Comparison of ENCODE assay signal across 20 cellular contexts in the genomic region with DNA sequence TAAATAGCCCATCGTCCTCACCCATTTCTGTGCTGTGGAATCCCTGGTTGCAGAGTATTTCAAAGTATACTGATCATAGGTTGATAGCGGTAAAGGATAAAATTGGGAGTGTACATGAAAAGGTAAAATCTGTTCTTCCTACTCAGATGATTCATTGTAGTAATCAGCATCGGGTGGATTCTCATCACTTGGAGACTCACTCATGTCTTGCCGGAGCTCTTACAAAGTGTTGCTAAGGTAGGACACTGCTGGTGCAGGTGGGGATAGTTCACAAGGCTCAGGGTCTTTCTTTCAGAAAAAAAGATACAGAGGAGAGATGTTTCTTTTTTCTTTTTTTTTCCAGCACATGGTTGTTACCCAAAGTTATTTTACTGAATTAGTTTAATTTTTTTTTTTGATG.
A peak's percentile ranks its signal among the peaks of the same experiment; 100 is the strongest.
DNase-seq lines count a peak whose midpoint lies in the region; ATAC-seq and TF ChIP-seq lines count a peak whose summit lies in the region.
"Had no signal": no experiment of that assay in that cellular context is flagged by ENCODE, and none has a peak within 500 bp of the region (broad histone marks: within the 10 kb centered on the region; RNA-seq: fewer than 3 reads in every experiment).

No MANE protein-coding gene starts in this region.

- ATAC-seq in effector memory CD8-positive, alpha-beta T cell (replicated peaks) = no peak
- ATAC-seq: left lobe of liver, T-cell had no signal

- peaks cover 10% of the 10 kb centered on the region; the same call in 1 of the 2 replicates for H3F3A ChIP-seq in GM23248 (ENCODE audit: insufficient read depth)

- no peaks in the 10 kb centered on the region for H3K9me3 ChIP-seq in GM23248 (ENCODE audit: low read depth)
- H3K9me3 ChIP-seq: sigmoid colon, testis, vagina had no signal

- no peaks in the 10 kb centered on the region for H3K27me3 Mint-ChIP-seq in effector memory CD8-positive, alpha-beta T cell
- H3K27me3 Mint-ChIP-seq: activated naive CD4-positive, alpha-beta T cell treated with anti-CD3 and anti-CD28 coated beads, Interleukin-2, amount 10 ng/mL, durations not matched to agents 7 days and 5 days; natural killer cell treated with Interleukin-12 subunit alpha and Interleukin-12 subunit beta and Interleukin-15 and Interleukin-18, amount 100 ng/mL, for 72 hours; T-cell had no signal

- H3K27ac Mint-ChIP-seq in effector memory CD8-positive, alpha-beta T cell = no peak overlapping the region
- H3K27ac Mint-ChIP-seq: activated naive CD4-positive, alpha-beta T cell treated with anti-CD3 and anti-CD28 coated beads, Interleukin-2, amount 10 ng/mL, durations not matched to agents 7 days and 5 days; natural killer cell treated with Interleukin-12 subunit alpha and Interleukin-12 subunit beta and Interleukin-15 and Interleukin-18, amount 100 ng/mL, for 72 hours; T-cell had no signal

- peaks cover 40% of the 10 kb centered on the region for H3K27me3 ChIP-seq in GM23248 (replicated peaks; ENCODE audit: insufficient read depth)
- H3K27me3 ChIP-seq: sigmoid colon, testis, vagina had no signal

- TF ChIP-seq CTCF in astrocyte of the spinal cord (IDR thresholded peaks at IDR 0.05; ENCODE audit: low read depth, low read length) = no peak

- H3K4me1 Mint-ChIP-seq in effector memory CD8-positive, alpha-beta T cell (ENCODE audit: low read depth in 2 of 2) = no peaks in the 10 kb centered on the region
- H3K4me1 Mint-ChIP-seq: activated naive CD4-positive, alpha-beta T cell treated with anti-CD3 and anti-CD28 coated beads, Interleukin-2, amount 10 ng/mL, durations not matched to agents 7 days and 5 days; T-cell had no signal

- H3K9me2 ChIP-seq in GM23248 (ENCODE audit: insufficient read depth) = no peaks in the 10 kb centered on the region

- peak; percentile 51 for DNase-seq in GM23248
- peak; percentile 31 for DNase-seq in NCI-H226
- peak; percentile 19 for DNase-seq in astrocyte of the spinal cord (ENCODE audit: low read depth, low spot score)
- peak; percentile 7 for DNase-seq in kidney tubule cell (ENCODE audit: low spot score)
- DNase-seq in HT-29 (ENCODE audit: low spot score) = no peak
- DNase-seq in activated T-cell treated with anti-CD3 and anti-CD28 coated beads, Interleukin-2, amount 50 U/mL, for 1 hour = no peak
- no peak for DNase-seq in COLO668 (lab: John Stamatoyannopoulos, UW; ENCODE audit: unreplicated experiment)
- no peak for DNase-seq in effector memory CD8-positive, alpha-beta T cell
- DNase-seq: activated naive CD4-positive, alpha-beta T cell treated with anti-CD3 and anti-CD28 coated beads, Interleukin-2, amount 10 ng/mL, durations not matched to agents 7 days and 5 days; DMS 273 treated with DMSO at 0.1 percent for 48 hours; midbrain; NCI-H1436 treated with DMSO at 0.1 percent for 48 hours; SHP77; sigmoid colon; T-cell; testis had no signal

- H3K9ac ChIP-seq in GM23248 = 0 out of 2 replicates have a peak overlapping the region, but pooled peaks have one; percentile 8
- H3K9ac ChIP-seq: parathyroid adenoma had no signal

- no peaks in the 10 kb centered on the region for H3K36me3 Mint-ChIP-seq in effector memory CD8-positive, alpha-beta T cell (ENCODE audit: insufficient read depth)
- H3K36me3 Mint-ChIP-seq: activated naive CD4-positive, alpha-beta T cell treated with anti-CD3 and anti-CD28 coated beads, Interleukin-2, amount 10 ng/mL, durations not matched to agents 7 days and 5 days; natural killer cell treated with Interleukin-12 subunit alpha and Interleukin-12 subunit beta and Interleukin-15 and Interleukin-18, amount 100 ng/mL, for 72 hours; T-cell had no signal

- H3K27ac ChIP-seq in GM23248 = no peak overlapping the region
- H3K27ac ChIP-seq: parathyroid adenoma, sigmoid colon, testis, vagina had no signal

- no peak overlapping the region for H2AFZ ChIP-seq in GM23248
- H2AFZ ChIP-seq: parathyroid adenoma had no signal

- H3K36me3 ChIP-seq in GM23248 (ENCODE audit: low read depth) = no peaks in the 10 kb centered on the region
- H3K36me3 ChIP-seq: sigmoid colon, vagina had no signal

- H3K4me3 Mint-ChIP-seq in effector memory CD8-positive, alpha-beta T cell = no peak overlapping the region
- H3K4me3 Mint-ChIP-seq: activated naive CD4-positive, alpha-beta T cell treated with anti-CD3 and anti-CD28 coated beads, Interleukin-2, amount 10 ng/mL, durations not matched to agents 7 days and 5 days; natural killer cell treated with Interleukin-12 subunit alpha and Interleukin-12 subunit beta and Interleukin-15 and Interleukin-18, amount 100 ng/mL, for 72 hours; T-cell had no signal

- H3K79me2 ChIP-seq in GM23248 (ENCODE audit: insufficient read depth) = no peaks in the 10 kb centered on the region
- H3K79me2 ChIP-seq: parathyroid adenoma had no signal

- peaks cover 26% of the 10 kb centered on the region for H3K4me1 ChIP-seq in GM23248 (ENCODE audit: insufficient read depth)
- H3K4me1 ChIP-seq: parathyroid adenoma, sigmoid colon, testis, vagina had no signal

- H4K20me1 ChIP-seq in GM23248 (ENCODE audit: insufficient read depth) = no peaks in the 10 kb centered on the region

- in situ Hi-C loops in GM23248 (cut with MboI) = no loop called here
- in situ Hi-C loops in astrocyte of the spinal cord (cut with HindIII; ENCODE audit: low sequenced_read_pairs) = no loop called here

- H3K4me3 ChIP-seq in GM23248 (no peak overlapping the region), astrocyte of the spinal cord (ENCODE audit: low read depth, low read length) (no peak overlapping the region)
- H3K4me3 ChIP-seq: sigmoid colon, testis, vagina had no signal

- no peaks in the 10 kb centered on the region for H3K9me3 Mint-ChIP-seq in effector memory CD8-positive, alpha-beta T cell
- H3K9me3 Mint-ChIP-seq: activated naive CD4-positive, alpha-beta T cell treated with anti-CD3 and anti-CD28 coated beads, Interleukin-2, amount 10 ng/mL, durations not matched to agents 7 days and 5 days; natural killer cell treated with Interleukin-12 subunit alpha and Interleukin-12 subunit beta and Interleukin-15 and Interleukin-18, amount 100 ng/mL, for 72 hours had no signal

- WGBS in GM23248 (ENCODE audit: low coverage in 1 of 2, low lambda C conversion rate in 2 of 2, missing lambda C conversion rate in 2 of 2), 2 experiments = 47 to 48% methylated on average over 4 of the region's 4 CpGs

- peak overlapping the region; percentile 44 for H3K4me2 ChIP-seq in GM23248 (ENCODE audit: unreplicated experiment)

Comparison
In these comparisons a context has a peak if more than half of its experiments do, and no peak if none do; other contexts are left out.
1. DNase-seq: peak in GM23248 (single experiment), NCI-H226 (single experiment), astrocyte of the spinal cord (single experiment) and kidney tubule cell (single experiment); none in HT-29 (single experiment), activated T-cell treated with anti-CD3 and anti-CD28 coated beads, Interleukin-2, amount 50 U/mL, for 1 hour (single experiment), COLO668 (single experiment) and effector memory CD8-positive, alpha-beta T cell (0 of 3).